Comparison of ENCODE assay signal across 18 cellular contexts in genomic region chr9:96125624-96126023, GRCh38.
DNase-seq lines count a peak whose midpoint lies in the region; ATAC-seq and TF ChIP-seq lines count a peak whose summit lies in the region.
"Had no signal": no experiment of that assay in that cellular context is flagged by ENCODE, and none has a peak within 500 bp of the region (broad histone marks: within the 10 kb centered on the region; RNA-seq: fewer than 3 reads in every experiment).

No MANE protein-coding gene starts in this region.

- peak overlapping the region; percentile 85 for H3K27ac ChIP-seq in SJCRH30
- H3K27ac ChIP-seq in mucosa of rectum (ENCODE audit: low read depth in 2 of 2, low read length in 2 of 2): peak overlapping the region; percentile 26 to 52
- H3K27ac ChIP-seq: A549, C4-2B had no signal

- H3K27ac Mint-ChIP-seq in MCF 10A (ENCODE audit: low read depth, unreplicated experiment): no peak overlapping the region
- H3K27ac Mint-ChIP-seq: CD4-positive, alpha-beta memory T cell had no signal

- no peak overlapping the region for H3K9ac ChIP-seq in mucosa of rectum (ENCODE audit: low read depth in 1 of 2, low read length in 2 of 2)

- H3K9me3 ChIP-seq in SJCRH30 (replicated peaks): no peaks in the 10 kb centered on the region; the same call in 1 of the 2 replicates
- no peaks in the 10 kb centered on the region for H3K9me3 ChIP-seq in mucosa of rectum (ENCODE audit: control insufficient read depth in 2 of 2, low read length in 2 of 2)
- H3K9me3 ChIP-seq: A549, BE2C had no signal

- H3K4me1 Mint-ChIP-seq in MCF 10A (ENCODE audit: insufficient read depth, unreplicated experiment): peaks cover 5% of the 10 kb centered on the region
- H3K4me1 Mint-ChIP-seq: CD4-positive, alpha-beta memory T cell had no signal

- POLR2A ChIA-PET in MCF 10A (lab: Yijun Ruan, JAX): no interaction called here

- no peaks in the 10 kb centered on the region for H3K27me3 ChIP-seq in SJCRH30
- no peaks in the 10 kb centered on the region for H3K27me3 ChIP-seq in mucosa of rectum (ENCODE audit: control insufficient read depth in 2 of 2, insufficient read depth in 2 of 2, low read length in 2 of 2)
- H3K27me3 ChIP-seq: BE2C had no signal

- H3K4me3 ChIP-seq in SJCRH30 (no peak overlapping the region), mucosa of rectum (ENCODE audit: low read length in 2 of 2) (no peak overlapping the region)
- H3K4me3 ChIP-seq: A549, HAP-1 had no signal

- H3K36me3 ChIP-seq in SJCRH30 (no peaks in the 10 kb centered on the region), mucosa of rectum (ENCODE audit: control insufficient read depth in 2 of 2, insufficient read depth in 2 of 2, low read length in 2 of 2) (no peaks in the 10 kb centered on the region)
- H3K36me3 ChIP-seq: BE2C, HAP-1 had no signal

- peaks cover 39% of the 10 kb centered on the region for H3K27me3 Mint-ChIP-seq in MCF 10A (ENCODE audit: insufficient read depth, unreplicated experiment)

- DNase-seq in SJCRH30 (no peak), ecto neural progenitor cell (ENCODE audit: low spot score) (peak; percentile 20), ureter (ENCODE audit: low spot score) (peak; percentile 17), MCF 10A (ENCODE audit: unreplicated experiment) (no peak), NCI-H446 (lab: John Stamatoyannopoulos, UW) (no peak), DMS53 treated with DMSO at 0.1 percent for 48 hours (lab: John Stamatoyannopoulos, UW; ENCODE audit: unreplicated experiment) (no peak)
- DNase-seq: BE2C; CD4-positive, alpha-beta memory T cell; COR-L47; DMS153; DND-41; GDM1; GOT3 had no signal

- no peak overlapping the region for H3K4me3 Mint-ChIP-seq in MCF 10A (ENCODE audit: unreplicated experiment)
- H3K4me3 Mint-ChIP-seq: CD4-positive, alpha-beta memory T cell had no signal

- H3K4me1 ChIP-seq in SJCRH30 (peaks cover 50% of the 10 kb centered on the region), mucosa of rectum (ENCODE audit: control insufficient read depth in 2 of 2, insufficient read depth in 2 of 2, low read length in 2 of 2) (peaks cover 0 to 3% of the 10 kb centered on the region in 2 donors)
- H3K4me1 ChIP-seq: A549, BE2C, HAP-1 had no signal

- no TSS peak for BruUV-seq in MCF 10A (replicated peaks; lab: Mats Ljungman, UMichigan)

- no peaks in the 10 kb centered on the region for H3K36me3 Mint-ChIP-seq in MCF 10A (ENCODE audit: insufficient read depth, unreplicated experiment)
- H3K36me3 Mint-ChIP-seq: CD4-positive, alpha-beta memory T cell had no signal

- intact Hi-C loops in MCF 10A (cut with micrococcal nuclease): no loop called here

- CTCF ChIA-PET in MCF 10A (lab: Yijun Ruan, JAX): interaction anchor here (1.3 kb wide), 1 partner anchor 11 kb away, joined by 4 read pairs; no protein-coding TSS in a partner anchor

- no peaks in the 10 kb centered on the region for H3K9me3 Mint-ChIP-seq in MCF 10A (ENCODE audit: unreplicated experiment)
- H3K9me3 Mint-ChIP-seq: CD4-positive, alpha-beta memory T cell had no signal

- no peak for ATAC-seq in GM18519 (IDR thresholded peaks at IDR 0.05; ENCODE audit: low FRiP score, unreplicated experiment)
- ATAC-seq: A549 had no signal

- TF ChIP-seq CTCF in MCF 10A (IDR thresholded peaks at IDR 0.05; ENCODE audit: unreplicated experiment): no peak

Comparison
In these comparisons a context has a peak if more than half of its experiments do, and no peak if none do; other contexts are left out.
1. DNase-seq: peak in ecto neural progenitor cell (single experiment) and ureter (single experiment); none in SJCRH30 (0 of 2), MCF 10A (single experiment), NCI-H446 (0 of 2) and DMS53 treated with DMSO at 0.1 percent for 48 hours (single experiment).